ENCODE assay signal across 21 cellular contexts in the genomic region with DNA sequence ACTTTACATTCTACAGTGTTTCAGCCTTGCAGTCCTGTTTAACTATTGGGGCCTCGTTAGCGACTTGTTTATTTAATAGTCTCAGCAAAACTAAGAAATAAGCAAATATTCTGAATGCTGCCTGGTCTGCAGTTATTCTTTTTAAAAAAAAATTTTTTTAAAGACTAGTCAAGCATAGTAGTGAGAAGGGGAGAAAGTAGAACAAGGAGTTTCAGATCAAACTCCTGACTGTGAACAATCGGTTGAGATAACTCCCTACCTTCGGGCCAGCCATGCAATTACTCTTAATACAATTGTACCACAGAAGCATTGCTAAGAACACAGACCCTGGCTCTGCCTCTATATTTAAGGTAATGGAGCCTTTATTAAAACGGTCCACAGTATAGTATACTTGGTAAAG. TPM values are rescaled to one million over a fixed set of nuclear protein-coding genes. Genes with fewer than 3 reads are reported as not detected.
DNase-seq lines count a peak whose midpoint lies in the region; ATAC-seq, FAIRE-seq and TF ChIP-seq lines count a peak whose summit lies in the region.
"Had no signal": no experiment of that assay in that cellular context is flagged by ENCODE, and none has a peak within 500 bp of the region (broad histone marks: within the 10 kb centered on the region; RNA-seq: fewer than 3 reads in every experiment).

No MANE protein-coding gene starts in this region.

- TF ChIP-seq CTCF in GM12878 (IDR thresholded peaks at IDR 0.05 in 2 of 3, conservative IDR thresholded peaks at IDR 0.05 in 1 of 3; ENCODE audit: control insufficient read depth in 2 of 3, extremely low read depth in 1 of 3, insufficient read depth in 1 of 3, low read depth in 3 of 3, low read length in 3 of 3) = no peak

- no peak for TF ChIP-seq POLR2A in GM18505 (IDR thresholded peaks at IDR 0.05; ENCODE audit: borderline replicate concordance, extremely low read depth, insufficient read depth, insufficient read length)
- TF ChIP-seq POLR2A in GM12878 (IDR thresholded peaks at IDR 0.05; ENCODE audit: low read depth, low read length) = no peak

- no peak for TF ChIP-seq EP300 in GM12878 (IDR thresholded peaks at IDR 0.05; ENCODE audit: borderline replicate concordance in 1 of 2, control insufficient read depth in 1 of 2, low read depth in 2 of 2, low read length in 2 of 2)

- WGBS in GM12878 (ENCODE audit: insufficient coverage, insufficient replicate concordance, low lambda C conversion rate, missing lambda C conversion rate) = 78% methylated on average over 5 of the region's 5 CpGs

- H3K36me3 ChIP-seq in GM12878 (ENCODE audit: control insufficient read depth in 2 of 2, insufficient read depth in 2 of 2, low read length in 1 of 2) = no peaks in the 10 kb centered on the region
- H3K36me3 ChIP-seq: MG63 had no signal

- H3K9me3 ChIP-seq in GM12878 (replicated peaks; ENCODE audit: control insufficient read depth, insufficient read depth, low read length) = no peaks in the 10 kb centered on the region
- H3K9me3 ChIP-seq: BLaER1 treated with 17β-estradiol and CSF1 and Interleukin-3, amounts not matched to agents 10 nM and 100 nM; MG63 had no signal

- no peak for TF ChIP-seq RAD21 in GM12878 (IDR thresholded peaks at IDR 0.05; ENCODE audit: insufficient read depth, low read depth, low read length)

- CTCF ChIA-PET in GM12878 (lab: Yijun Ruan, JAX) = interaction anchor here (0.9 to 2.4 kb wide), 4 partner anchors 9 to 40 kb away, joined by 4 to 9 read pairs (median 4); no protein-coding TSS in a partner anchor

- ATAC-seq in GM18505 (IDR thresholded peaks at IDR 0.05; ENCODE audit: unreplicated experiment) = peak; percentile 74
- peak; percentile 85 for ATAC-seq in GM18868 (IDR thresholded peaks at IDR 0.05; ENCODE audit: unreplicated experiment)
- ATAC-seq in HG02885 (IDR thresholded peaks at IDR 0.05; ENCODE audit: poor library complexity, unreplicated experiment) = peak; percentile 52
- peak; percentile 90 for ATAC-seq in GM12878
- ATAC-seq in GM18520 (IDR thresholded peaks at IDR 0.05; ENCODE audit: unreplicated experiment) = no peak
- ATAC-seq: CD8-positive, alpha-beta T cell; SK-N-SH treated with all-trans-retinoic acid at 6 μM for 48 hours had no signal

- intact Hi-C loops in GM12878 (cut with micrococcal nuclease; ENCODE audit: unreplicated experiment) = no loop called here

- SMC1A ChIA-PET in GM12878 (lab: Charles Lee; ENCODE audit: uncharacterized antibody, unreplicated experiment) = interaction anchor here (1.7 to 2.4 kb wide), 2 partner anchors 9 to 27 kb away, joined by 6 to 11 read pairs; no protein-coding TSS in a partner anchor

- no peaks in the 10 kb centered on the region for H4K20me1 ChIP-seq in GM12878 (ENCODE audit: control insufficient read depth, insufficient read depth)
- H4K20me1 ChIP-seq: BLaER1 treated with 17β-estradiol and CSF1 and Interleukin-3, amounts not matched to agents 10 nM and 100 nM had no signal

- H2AFZ ChIP-seq in GM12878 (ENCODE audit: control insufficient read depth, low read depth, low read length) = no peak overlapping the region
- H2AFZ ChIP-seq: PC-9 had no signal

- H3K4me2 ChIP-seq in GM12878 (ENCODE audit: control insufficient read depth, insufficient read depth) = no peak overlapping the region
- H3K4me2 ChIP-seq: BLaER1 treated with 17β-estradiol and CSF1 and Interleukin-3, amounts not matched to agents 10 nM and 100 nM; PC-9 had no signal

- no peak overlapping the region for H3K4me3 ChIP-seq in GM12878
- H3K4me3 ChIP-seq: BLaER1 treated with 17β-estradiol and CSF1 and Interleukin-3, amounts not matched to agents 10 nM and 100 nM; MG63; PC-9 had no signal

- BruUV-seq in GM12878 (replicated peaks; lab: Mats Ljungman, UMichigan) = no TSS peak

- H3K27ac ChIP-seq in GM12878 (ENCODE audit: control insufficient read depth, insufficient read depth) = no peak overlapping the region
- H3K27ac ChIP-seq: BLaER1 treated with 17β-estradiol and CSF1 and Interleukin-3, amounts not matched to agents 10 nM and 100 nM; PC-9; RWPE1 had no signal

- no peaks in the 10 kb centered on the region for H3K27me3 ChIP-seq in GM12878 (replicated peaks in 1 of 2; ENCODE audit: control insufficient read depth in 2 of 2, insufficient read depth in 2 of 2, low read length in 1 of 2)
- H3K27me3 ChIP-seq: BLaER1 treated with 17β-estradiol and CSF1 and Interleukin-3, amounts not matched to agents 10 nM and 100 nM; MG63 had no signal

- H3K4me1 ChIP-seq in GM12878 (ENCODE audit: control insufficient read depth, insufficient read depth, low read length) = peaks cover 11% of the 10 kb centered on the region; the same call in 1 of the 2 replicates

- no peak for FAIRE-seq in GM12878 (lab: Jason Lieb, UNC)
- FAIRE-seq: D721Med had no signal

- POLR2A ChIA-PET in GM12878 (lab: Charles Lee) = interaction anchor here (0.7 kb wide), 3 partner anchors 995 to 1923 kb away, joined by 5 read pairs; no protein-coding TSS in a partner anchor

- no peak for DNase-seq in GM12878 (ENCODE audit: low read depth, low spot score)
- DNase-seq in NCI-H1930 (lab: John Stamatoyannopoulos, UW) = no peak
- DNase-seq in stimulated activated CD4-positive, alpha-beta T cell treated with anti-CD3 and anti-CD28 coated beads, Interleukin-4, amount 100 ng/mL, for 24 hours = no peak
- DNase-seq: CD8-positive, alpha-beta T cell; Kasumi-1; MG63; NCI-H1436 treated with DMSO at 0.1 percent for 48 hours; NCI-H524; NCI-H82; PC-9; SIG-M5; T-helper 1 cell; T-helper 9 cell had no signal

- RAD21 ChIA-PET in GM12878 (lab: Charles Lee; ENCODE audit: unreplicated experiment) = interaction anchor here (1.5 kb wide), 1 partner anchor 9 kb away, joined by 3 read pairs; no protein-coding TSS in a partner anchor

- peaks cover 7% of the 10 kb centered on the region for H3K79me2 ChIP-seq in GM12878 (ENCODE audit: control insufficient read depth, insufficient read depth, low read length)

- no peak overlapping the region for H3K9ac ChIP-seq in GM12878 (ENCODE audit: control insufficient read depth, insufficient read depth, low read length)
- H3K9ac ChIP-seq: BLaER1 treated with 17β-estradiol and CSF1 and Interleukin-3, amounts not matched to agents 10 nM and 100 nM had no signal

- in situ Hi-C loops in GM12878 (cut with MboI) = loop anchor here (25.0 kb wide), 1 partner anchor 1287 kb away; a partner anchor contains a TSS

TF ChIP-seq in GM12878, 131 proteins besides CTCF, POLR2A, EP300 and RAD21 (continues in another document):
- no peak for TF ChIP-seq NFYA (IDR thresholded peaks at IDR 0.05; ENCODE audit: borderline replicate concordance, low read depth, low read length)
- TF ChIP-seq SRF (IDR thresholded peaks at IDR 0.05; ENCODE audit: low read depth in 2 of 2, low read length in 2 of 2) = no peak
- TF ChIP-seq, protein P1, sequence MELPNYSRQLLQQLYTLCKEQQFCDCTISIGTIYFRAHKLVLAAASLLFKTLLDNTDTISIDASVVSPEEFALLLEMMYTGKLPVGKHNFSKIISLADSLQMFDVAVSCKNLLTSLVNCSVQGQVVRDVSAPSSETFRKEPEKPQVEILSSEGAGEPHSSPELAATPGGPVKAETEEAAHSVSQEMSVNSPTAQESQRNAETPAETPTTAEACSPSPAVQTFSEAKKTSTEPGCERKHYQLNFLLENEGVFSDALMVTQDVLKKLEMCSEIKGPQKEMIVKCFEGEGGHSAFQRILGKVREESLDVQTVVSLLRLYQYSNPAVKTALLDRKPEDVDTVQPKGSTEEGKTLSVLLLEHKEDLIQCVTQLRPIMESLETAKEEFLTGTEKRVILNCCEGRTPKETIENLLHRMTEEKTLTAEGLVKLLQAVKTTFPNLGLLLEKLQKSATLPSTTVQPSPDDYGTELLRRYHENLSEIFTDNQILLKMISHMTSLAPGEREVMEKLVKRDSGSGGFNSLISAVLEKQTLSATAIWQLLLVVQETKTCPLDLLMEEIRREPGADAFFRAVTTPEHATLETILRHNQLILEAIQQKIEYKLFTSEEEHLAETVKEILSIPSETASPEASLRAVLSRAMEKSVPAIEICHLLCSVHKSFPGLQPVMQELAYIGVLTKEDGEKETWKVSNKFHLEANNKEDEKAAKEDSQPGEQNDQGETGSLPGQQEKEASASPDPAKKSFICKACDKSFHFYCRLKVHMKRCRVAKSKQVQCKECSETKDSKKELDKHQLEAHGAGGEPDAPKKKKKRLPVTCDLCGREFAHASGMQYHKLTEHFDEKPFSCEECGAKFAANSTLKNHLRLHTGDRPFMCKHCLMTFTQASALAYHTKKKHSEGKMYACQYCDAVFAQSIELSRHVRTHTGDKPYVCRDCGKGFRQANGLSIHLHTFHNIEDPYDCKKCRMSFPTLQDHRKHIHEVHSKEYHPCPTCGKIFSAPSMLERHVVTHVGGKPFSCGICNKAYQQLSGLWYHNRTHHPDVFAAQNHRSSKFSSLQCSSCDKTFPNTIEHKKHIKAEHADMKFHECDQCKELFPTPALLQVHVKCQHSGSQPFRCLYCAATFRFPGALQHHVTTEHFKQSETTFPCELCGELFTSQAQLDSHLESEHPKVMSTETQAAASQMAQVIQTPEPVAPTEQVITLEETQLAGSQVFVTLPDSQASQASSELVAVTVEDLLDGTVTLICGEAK (IDR thresholded peaks at IDR 0.05; ENCODE audit: borderline replicate concordance) = no peak
- TF ChIP-seq NFIC (IDR thresholded peaks at IDR 0.05; ENCODE audit: low read depth, low read length) = no peak
- no peak for TF ChIP-seq ZNF274 (IDR thresholded peaks at IDR 0.05; ENCODE audit: insufficient read depth, insufficient read length)
- TF ChIP-seq GABPA (IDR thresholded peaks at IDR 0.05; ENCODE audit: low read depth) = no peak
- no peak for TF ChIP-seq YY1 (IDR thresholded peaks at IDR 0.05; ENCODE audit: low read depth, low read length)

RNA-seq across cellular contexts. Expression of a gene that starts 5.8 kb away (rescaled TPM):
- 38.2 and 45.6 TPM in 2 replicates for total RNA-seq in GM12878 (2013; cell fraction: nucleolus; rRNA removed)
- 147 and 152 TPM in 2 replicates for total RNA-seq in GM12878 (2014; rRNA removed)
- total RNA-seq in GM12878 (2014; rRNA removed; fragmentation: Illumina TruSeq; extraction: Trizol) = 96.8 and 108 TPM in 2 replicates
- total RNA-seq in GM12878 (2021) = 272 and 292 TPM in 2 replicates
- polyA plus RNA-seq in GM12878 (2011; ENCODE audit: low read depth) = 47.6 TPM
- polyA plus RNA-seq in GM12878 (2011; rRNA removed) = 147 and 250 TPM in 2 replicates
- polyA plus RNA-seq in GM12878 (2011; cell fraction: cytosol; rRNA removed) = 82.4 and 152 TPM in 2 replicates
- polyA plus RNA-seq in GM12878 (2011; cell fraction: nucleus; rRNA removed) = 105 and 132 TPM in 2 replicates
- 102 and 137 TPM in 2 replicates for polyA plus RNA-seq in GM12878 (2012)
- 142 and 146 TPM in 2 replicates for polyA plus RNA-seq in GM12878 (2014; fragmentation: Illumina TruSeq; extraction: Trizol)
- polyA plus RNA-seq in GM12878 (2014; fragmentation: Nextera tagmentation; extraction: Ambion mirVana) = 10 to 100 TPM; 20.1 to 88.1 TPM
- 159 and 161 TPM in 2 replicates for polyA plus RNA-seq in GM12878 (2014; rRNA removed)
- 100 to 1,000 TPM; 449 to 452 TPM for polyA plus RNA-seq in GM12878 (2016; fragmentation: Nextera tagmentation; extraction: Ambion mirVana)
- 10.9 and 17.7 TPM in 2 replicates for polyA minus RNA-seq in GM12878 (2011; rRNA and poly(A)+ RNA removed)
- 38.2 and 48.6 TPM in 2 replicates for polyA minus RNA-seq in GM12878 (2011; cell fraction: cytosol; rRNA and poly(A)+ RNA removed)
- polyA minus RNA-seq in GM12878 (2011; cell fraction: nucleus; rRNA and poly(A)+ RNA removed) = 31.1 and 42.7 TPM in 2 replicates
